ENCODE assay signal across 33 cellular contexts in genomic region chr10:129643266-129643665, GRCh38.
"Had no signal": no experiment of that assay in that cellular context is flagged by ENCODE, and none has a peak within 500 bp of the region (broad histone marks: within the 10 kb centered on the region; RNA-seq: fewer than 3 reads in every experiment).

No MANE protein-coding gene starts in this region.

- DNase-seq: activated CD4-positive, alpha-beta memory T cell treated with anti-CD3 and anti-CD28 coated beads, Interleukin-2, amount 10 ng/mL, durations not matched to agents 7 days and 5 days; activated CD4-positive, alpha-beta T cell treated with anti-CD3 and anti-CD28 coated beads for 1 hour; activated CD4-positive, alpha-beta T cell treated with anti-CD3 and anti-CD28 coated beads for 48 hours; activated CD4-positive, CD25-positive, alpha-beta regulatory T cell; activated CD8-positive, alpha-beta memory T cell treated with anti-CD3 and anti-CD28 coated beads for 24 hours; activated CD8-positive, alpha-beta memory T cell treated with anti-CD3 and anti-CD28 coated beads, Interleukin-2, amount 10 ng/mL, durations not matched to agents 7 days and 5 days; activated CD8-positive, alpha-beta memory T cell treated with anti-CD3 and anti-CD28 coated beads, Interleukin-2, amount 50 U/mL, for 48 hours; activated effector memory CD4-positive, alpha-beta T cell treated with Interleukin-2 at 50 U/mL for 16 hours; activated naive CD4-positive, alpha-beta T cell; activated naive CD4-positive, alpha-beta T cell treated with anti-CD3 and anti-CD28 coated beads, Interleukin-2, amount 50 U/mL, for 16 hours; activated naive CD8-positive, alpha-beta T cell treated with anti-CD3 and anti-CD28 coated beads for 36 hours; activated T-cell treated with anti-CD3 and anti-CD28 coated beads, Interleukin-2, amount 50 U/mL, for 48 hours; amygdala; Karpas-422; MG63; NCI-H1092; NCI-H1436 treated with DMSO at 0.1 percent for 48 hours; NCI-H1694 treated with DMSO at 0.1 percent for 48 hours; NCI-H2029; NCI-H345; NCI-H524 treated with DMSO at 0.1 percent for 48 hours; Peyer's patch; RPMI8226; SIG-M5; SW 1271; T-helper 1 cell; T-helper 2 cell; T-helper 9 cell; WERI-Rb-1 had no signal

- H3K27ac ChIP-seq: ascending aorta, cardiac muscle cell, Peyer's patch, WERI-Rb-1 had no signal

- H3K4me1 Mint-ChIP-seq: activated CD4-positive, alpha-beta memory T cell treated with anti-CD3 and anti-CD28 coated beads, Interleukin-2, amount 10 ng/mL, durations not matched to agents 7 days and 5 days; activated CD8-positive, alpha-beta memory T cell treated with anti-CD3 and anti-CD28 coated beads, Interleukin-2, amount 10 ng/mL, durations not matched to agents 7 days and 5 days; activated naive CD8-positive, alpha-beta T cell treated with anti-CD3 and anti-CD28 coated beads for 36 hours; central memory CD8-positive, alpha-beta T cell had no signal

- H3K4me3 Mint-ChIP-seq: activated CD4-positive, alpha-beta memory T cell treated with anti-CD3 and anti-CD28 coated beads, Interleukin-2, amount 10 ng/mL, durations not matched to agents 7 days and 5 days; activated CD8-positive, alpha-beta memory T cell treated with anti-CD3 and anti-CD28 coated beads, Interleukin-2, amount 10 ng/mL, durations not matched to agents 7 days and 5 days; activated naive CD8-positive, alpha-beta T cell treated with anti-CD3 and anti-CD28 coated beads for 36 hours; central memory CD8-positive, alpha-beta T cell had no signal

- H3K4me3 ChIP-seq: ascending aorta, cardiac muscle cell, MG63, Peyer's patch had no signal

- H3K9me3 Mint-ChIP-seq: activated naive CD8-positive, alpha-beta T cell treated with anti-CD3 and anti-CD28 coated beads for 36 hours; central memory CD8-positive, alpha-beta T cell had no signal

- ATAC-seq: activated CD8-positive, alpha-beta memory T cell treated with anti-CD3 and anti-CD28 coated beads, Interleukin-2, amount 10 ng/mL, durations not matched to agents 7 days and 5 days; SK-N-SH treated with all-trans-retinoic acid at 6 μM for 48 hours had no signal

- H3K9me3 ChIP-seq: ascending aorta, MG63, Peyer's patch had no signal

- H3K27me3 Mint-ChIP-seq: activated CD4-positive, alpha-beta memory T cell treated with anti-CD3 and anti-CD28 coated beads, Interleukin-2, amount 10 ng/mL, durations not matched to agents 7 days and 5 days; activated CD8-positive, alpha-beta memory T cell treated with anti-CD3 and anti-CD28 coated beads, Interleukin-2, amount 10 ng/mL, durations not matched to agents 7 days and 5 days; activated naive CD8-positive, alpha-beta T cell treated with anti-CD3 and anti-CD28 coated beads for 36 hours; central memory CD8-positive, alpha-beta T cell had no signal

- H3K4me1 ChIP-seq: ascending aorta, Peyer's patch had no signal

- H3K27me3 ChIP-seq: ascending aorta, cardiac muscle cell, MG63, Peyer's patch had no signal

- H3K27ac Mint-ChIP-seq: activated CD4-positive, alpha-beta memory T cell treated with anti-CD3 and anti-CD28 coated beads, Interleukin-2, amount 10 ng/mL, durations not matched to agents 7 days and 5 days; activated CD8-positive, alpha-beta memory T cell treated with anti-CD3 and anti-CD28 coated beads, Interleukin-2, amount 10 ng/mL, durations not matched to agents 7 days and 5 days had no signal

- H3K36me3 ChIP-seq: ascending aorta, cardiac muscle cell, MG63, Peyer's patch, WERI-Rb-1 had no signal
